Comparison of ENCODE assay signal across 9 cellular contexts in the genomic region with DNA sequence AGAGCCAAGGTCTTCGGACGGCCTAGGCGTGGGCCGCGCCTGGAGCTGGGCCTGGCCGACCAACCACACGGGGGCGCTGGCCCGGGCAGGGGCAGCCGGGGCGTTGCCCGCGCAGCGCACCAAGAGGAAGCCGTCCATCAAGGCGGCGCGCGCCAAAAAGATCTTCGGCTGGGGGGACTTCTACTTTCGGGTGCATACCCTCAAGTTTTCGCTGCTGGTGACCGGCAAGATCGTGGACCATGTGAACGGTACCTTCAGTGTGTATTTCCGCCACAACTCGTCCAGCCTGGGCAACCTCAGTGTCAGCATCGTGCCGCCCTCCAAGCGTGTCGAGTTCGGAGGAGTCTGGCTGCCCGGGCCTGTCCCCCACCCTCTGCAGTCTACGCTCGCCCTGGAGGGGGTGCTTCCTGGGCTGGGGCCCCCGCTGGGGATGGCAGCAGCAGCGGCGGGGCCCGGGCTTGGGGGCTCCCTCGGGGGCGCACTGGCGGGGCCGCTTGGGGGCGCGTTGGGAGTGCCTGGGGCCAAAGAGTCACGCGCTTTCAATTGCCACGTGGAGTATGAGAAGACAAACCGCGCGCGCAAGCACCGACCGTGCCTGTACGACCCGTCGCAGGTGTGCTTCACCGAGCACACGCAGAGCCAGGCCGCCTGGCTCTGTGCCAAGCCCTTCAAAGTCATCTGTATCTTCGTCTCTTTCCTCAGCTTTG. TPM values are rescaled to one million over a fixed set of nuclear protein-coding genes. Genes with fewer than 3 reads are reported as not detected.
DNase-seq lines count a peak whose midpoint lies in the region; ATAC-seq and TF ChIP-seq lines count a peak whose summit lies in the region.
"Had no signal": no experiment of that assay in that cellular context is flagged by ENCODE, and none has a peak within 500 bp of the region (broad histone marks: within the 10 kb centered on the region; RNA-seq: fewer than 3 reads in every experiment).

No MANE protein-coding gene starts in this region.

- peaks cover 7% of the 10 kb centered on the region; the same call in 1 of the 2 replicates for H3F3A ChIP-seq in OCI-LY1 (ENCODE audit: insufficient read depth, low read length)

- no peak overlapping the region for H3K4me3 ChIP-seq in OCI-LY1 (ENCODE audit: low read depth, low read length, poor library complexity, severe bottlenecking)
- no peak overlapping the region for H3K4me3 ChIP-seq in kidney epithelial cell (ENCODE audit: low read depth, low read length)
- peak overlapping the region; percentile 7 for H3K4me3 ChIP-seq in thymus (ENCODE audit: low read length)

- H3K9ac ChIP-seq in OCI-LY1 (ENCODE audit: low read length) = no peak overlapping the region; the same call in 1 of the 2 replicates

- peaks cover 4% of the 10 kb centered on the region; the same call in 1 of the 2 replicates for H3K27me3 ChIP-seq in OCI-LY1 (ENCODE audit: insufficient read depth, low read length)
- H3K27me3 ChIP-seq in kidney epithelial cell (ENCODE audit: control insufficient read depth, insufficient read depth, low read length) = peaks cover 74% of the 10 kb centered on the region
- peaks cover 59% of the 10 kb centered on the region for H3K27me3 ChIP-seq in thymus (ENCODE audit: control insufficient read depth, insufficient read depth)

- WGBS in thymus = 4% methylated on average over 61 of the region's 61 CpGs

- H3K4me3 Mint-ChIP-seq in activated naive CD8-positive, alpha-beta T cell = peak overlapping the region; percentile 27
- no peak overlapping the region for H3K4me3 Mint-ChIP-seq in mesothelial cell of epicardium

- H3K4me1 Mint-ChIP-seq in activated naive CD8-positive, alpha-beta T cell (ENCODE audit: low read depth) = peaks cover 55% of the 10 kb centered on the region
- H3K4me1 Mint-ChIP-seq in mesothelial cell of epicardium = peaks cover 54% of the 10 kb centered on the region

- peaks cover 2% of the 10 kb centered on the region for H3K36me3 Mint-ChIP-seq in activated naive CD8-positive, alpha-beta T cell
- no peaks in the 10 kb centered on the region for H3K36me3 Mint-ChIP-seq in mesothelial cell of epicardium

- TF ChIP-seq CTCF in OCI-LY1 (IDR thresholded peaks at IDR 0.05; ENCODE audit: low read length) (peak; percentile 88), kidney epithelial cell (IDR thresholded peaks at IDR 0.05; ENCODE audit: insufficient read depth, low read length, poor library complexity, severe bottlenecking) (peak; percentile 13), mesothelial cell of epicardium (IDR thresholded peaks at IDR 0.05; ENCODE audit: unreplicated experiment) (no peak)

- H4K20me1 ChIP-seq in OCI-LY1 (ENCODE audit: insufficient read depth, low read length) = no peaks in the 10 kb centered on the region

- DNase-seq in kidney epithelial cell (ENCODE audit: low read depth) = no peak
- DNase-seq in mesothelial cell of epicardium (ENCODE audit: low spot score in 2 of 2, unreplicated experiment in 2 of 2) = no peak

- H3K27ac ChIP-seq in OCI-LY1 (ENCODE audit: low read depth, low read length, poor library complexity, severe bottlenecking) = peak overlapping the region; percentile 94
- no peak overlapping the region for H3K27ac ChIP-seq in thymus (ENCODE audit: low read depth)

- ATAC-seq in GM18511 (IDR thresholded peaks at IDR 0.05; ENCODE audit: unreplicated experiment) (peak; percentile 46), GM18867 (IDR thresholded peaks at IDR 0.05; ENCODE audit: unreplicated experiment) (no peak), GM21529 (IDR thresholded peaks at IDR 0.05; ENCODE audit: unreplicated experiment) (no peak)

- H3K9me3 ChIP-seq in OCI-LY1 (ENCODE audit: low read length) (no peaks in the 10 kb centered on the region), thymus (ENCODE audit: control insufficient read depth) (peaks cover 5% of the 10 kb centered on the region)

- H3K9me3 Mint-ChIP-seq in activated naive CD8-positive, alpha-beta T cell (ENCODE audit: low read depth) = no peaks in the 10 kb centered on the region
- no peaks in the 10 kb centered on the region for H3K9me3 Mint-ChIP-seq in mesothelial cell of epicardium

- no peak overlapping the region for H2AFZ ChIP-seq in OCI-LY1 (ENCODE audit: low read length)

- peaks cover 33% of the 10 kb centered on the region for H3K27me3 Mint-ChIP-seq in activated naive CD8-positive, alpha-beta T cell
- H3K27me3 Mint-ChIP-seq in mesothelial cell of epicardium (ENCODE audit: low read depth) = peaks cover 75% of the 10 kb centered on the region

- H3K4me1 ChIP-seq in OCI-LY1 (ENCODE audit: insufficient read depth, low read length, severe bottlenecking) = peaks cover 57% of the 10 kb centered on the region
- H3K4me1 ChIP-seq in thymus (ENCODE audit: control insufficient read depth, insufficient read depth, low read length) = peaks cover 24% of the 10 kb centered on the region

- H3K4me2 ChIP-seq in OCI-LY1 (ENCODE audit: low read length) = peak overlapping the region; percentile 68

- H3K36me3 ChIP-seq in OCI-LY1 (ENCODE audit: insufficient read depth, low read length) (peaks cover 5% of the 10 kb centered on the region), kidney epithelial cell (ENCODE audit: control insufficient read depth, insufficient read depth, low read length) (no peaks in the 10 kb centered on the region), thymus (ENCODE audit: control insufficient read depth, insufficient read depth) (no peaks in the 10 kb centered on the region)

- H3K27ac Mint-ChIP-seq in activated naive CD8-positive, alpha-beta T cell = no peak overlapping the region
- H3K27ac Mint-ChIP-seq in mesothelial cell of epicardium = no peak overlapping the region

- no peaks in the 10 kb centered on the region for H3K9me2 ChIP-seq in OCI-LY1 (ENCODE audit: low read depth, low read length)

- peaks cover 6% of the 10 kb centered on the region for H3K79me2 ChIP-seq in OCI-LY1 (ENCODE audit: insufficient read depth, low read length)

RNA-seq across cellular contexts. Expression of a gene that starts 4.4 kb away (rescaled TPM):
- total RNA-seq in kidney epithelial cell = 490 and 536 TPM in 2 replicates
- polyA plus RNA-seq in thymus = 37.0 TPM
- 78.7 to 83.7 TPM (median 78.8 TPM) in 3 replicates for total RNA-seq in mesothelial cell of epicardium

RNA-seq across cellular contexts. Expression of a gene that starts 8.5 kb away (rescaled TPM):
- 3.1 and 5.9 TPM in 2 replicates for total RNA-seq in kidney epithelial cell
- 0.16 TPM for polyA plus RNA-seq in thymus
- total RNA-seq in mesothelial cell of epicardium = 3.3 to 3.8 TPM (median 3.6 TPM) in 3 replicates
- total RNA-seq: mononuclear cell had no signal

RNA-seq across cellular contexts. Expression of a gene that starts 25.9 kb away (rescaled TPM):
- 0.71 TPM in 1 of 2 replicates, not detected in the other for total RNA-seq in kidney epithelial cell
- polyA plus RNA-seq in thymus = 12.3 TPM
- 9.8 to 11.3 TPM (median 10.6 TPM) in 3 replicates for total RNA-seq in mesothelial cell of epicardium
